19 cellular contexts compared by ENCODE assay signal in the genomic region with DNA sequence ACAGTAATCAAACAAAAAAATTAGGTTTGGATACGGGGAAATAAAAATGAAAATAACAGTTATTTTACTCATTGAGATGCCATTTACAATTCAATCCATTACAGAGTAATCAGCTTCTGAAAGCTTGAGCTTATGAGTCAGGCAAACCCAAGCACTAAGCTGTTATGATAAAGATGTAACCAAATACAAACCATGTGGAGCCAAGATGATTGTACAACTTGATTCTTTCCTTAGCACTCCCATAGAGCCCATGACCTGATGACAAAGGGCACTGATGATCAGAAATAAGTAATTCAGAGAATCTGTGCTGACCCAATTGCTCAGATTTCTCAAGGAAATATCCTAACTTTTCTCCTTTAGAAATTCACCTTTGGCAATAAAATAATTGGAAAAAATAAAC. TPM values are rescaled to one million over a fixed set of nuclear protein-coding genes. Genes with fewer than 3 reads are reported as not detected.
DNase-seq lines count a peak whose midpoint lies in the region; ATAC-seq and TF ChIP-seq lines count a peak whose summit lies in the region.
"Had no signal": no experiment of that assay in that cellular context is flagged by ENCODE, and none has a peak within 500 bp of the region (broad histone marks: within the 10 kb centered on the region; RNA-seq: fewer than 3 reads in every experiment).

No MANE protein-coding gene starts in this region.

- H3K36me3 Mint-ChIP-seq in Caco-2 (ENCODE audit: insufficient read depth, unreplicated experiment), result peaks cover 10% of the 10 kb centered on the region
- H3K36me3 Mint-ChIP-seq: activated naive CD8-positive, alpha-beta T cell treated with anti-CD3 and anti-CD28 coated beads, Interleukin-2, amount 10 ng/mL, durations not matched to agents 7 days and 5 days; naive thymus-derived CD4-positive, alpha-beta T cell had no signal

- in situ Hi-C loops in mammary epithelial cell (cut with MboI; ENCODE audit: low sequenced_read_pairs in 2 of 2), result loop anchor here (25.0 kb wide), 1 partner anchor 168 kb away; no protein-coding TSS in a partner anchor

- H3K9ac ChIP-seq in mammary epithelial cell (ENCODE audit: insufficient read depth, low read length) (no peak overlapping the region), Karpas-422 (ENCODE audit: low read length) (no peak overlapping the region)
- H3K9ac ChIP-seq: BLaER1 had no signal

- H2AFZ ChIP-seq in mammary epithelial cell (ENCODE audit: low read depth, low read length), result no peak overlapping the region
- H2AFZ ChIP-seq in Karpas-422 (ENCODE audit: low read length), result no peak overlapping the region
- H2AFZ ChIP-seq: GM23338 had no signal

- no TSS peak for BruUV-seq in mammary epithelial cell (replicated peaks; lab: Mats Ljungman, UMichigan)
- BruUV-seq in Caco-2 (replicated peaks; lab: Mats Ljungman, UMichigan), result no TSS peak

- WGBS in mammary epithelial cell (ENCODE audit: low coverage, missing lambda C conversion rate), result 52% methylated on average over 1 of the region's 1 CpG

- POLR2A ChIA-PET in Caco-2 (lab: Charles Lee), result no interaction called here

- ATAC-seq in HG02759 (IDR thresholded peaks at IDR 0.05; ENCODE audit: unreplicated experiment), result no peak
- ATAC-seq: activated T-cell treated with anti-CD3 and anti-CD28 coated beads, Interleukin-2, amount 50 U/mL, for 4 hours; GM23338; naive thymus-derived CD4-positive, alpha-beta T cell; SK-N-SH treated with all-trans-retinoic acid at 6 μM for 48 hours had no signal

- H3K36me3 ChIP-seq in mammary epithelial cell (ENCODE audit: insufficient read depth, low read length) (no peaks in the 10 kb centered on the region), Caco-2 (ENCODE audit: control insufficient read depth, insufficient read depth, low read length) (no peaks in the 10 kb centered on the region), Karpas-422 (ENCODE audit: insufficient read depth, low read length) (no peaks in the 10 kb centered on the region)
- H3K36me3 ChIP-seq: BLaER1, colonic mucosa had no signal

- dilution Hi-C loops in mammary epithelial cell (cut with HindIII; ENCODE audit: low sequenced_read_pairs), result no loop called here

- CTCF ChIA-PET in mammary epithelial cell (lab: Charles Lee; ENCODE audit: low non-redundant PET) (interaction anchor here (0.6 kb wide), 1 partner anchor 210 kb away, joined by 4 read pairs; no protein-coding TSS in a partner anchor), Caco-2 (lab: Charles Lee) (no interaction called here)

- no peaks in the 10 kb centered on the region for H3K27me3 Mint-ChIP-seq in Caco-2 (ENCODE audit: insufficient read depth, unreplicated experiment)

- H3K4me1 ChIP-seq in mammary epithelial cell (ENCODE audit: insufficient read depth, low read length) (no peaks in the 10 kb centered on the region), Caco-2 (peaks cover 36% of the 10 kb centered on the region), Karpas-422 (ENCODE audit: low read length) (no peaks in the 10 kb centered on the region)
- H3K4me1 ChIP-seq: BLaER1, colonic mucosa had no signal

- no peak overlapping the region for H3K4me2 ChIP-seq in mammary epithelial cell (ENCODE audit: insufficient read depth, low read depth, low read length)
- no peak overlapping the region for H3K4me2 ChIP-seq in Karpas-422 (ENCODE audit: low read depth, low read length, poor library complexity, severe bottlenecking)
- H3K4me2 ChIP-seq: BLaER1, GM23338 had no signal

- H3K9me3 ChIP-seq in mammary epithelial cell (replicated peaks; ENCODE audit: insufficient read depth, low read length), result no peaks in the 10 kb centered on the region
- H3K9me3 ChIP-seq in Caco-2, result no peaks in the 10 kb centered on the region
- no peaks in the 10 kb centered on the region for H3K9me3 ChIP-seq in Karpas-422 (ENCODE audit: low read length)
- H3K9me3 ChIP-seq: BLaER1, colonic mucosa had no signal

- H4K20me1 ChIP-seq in mammary epithelial cell (ENCODE audit: insufficient read depth, low read length) (no peaks in the 10 kb centered on the region), Karpas-422 (ENCODE audit: insufficient read depth, low read depth, low read length) (no peaks in the 10 kb centered on the region)
- H4K20me1 ChIP-seq: BLaER1 had no signal

- peaks cover 19% of the 10 kb centered on the region for H3K4me1 Mint-ChIP-seq in Caco-2 (ENCODE audit: low read depth, unreplicated experiment)
- H3K4me1 Mint-ChIP-seq: activated naive CD8-positive, alpha-beta T cell treated with anti-CD3 and anti-CD28 coated beads, Interleukin-2, amount 10 ng/mL, durations not matched to agents 7 days and 5 days; naive thymus-derived CD4-positive, alpha-beta T cell had no signal

- no peak overlapping the region for H3K27ac Mint-ChIP-seq in Caco-2 (ENCODE audit: unreplicated experiment)
- H3K27ac Mint-ChIP-seq: activated naive CD8-positive, alpha-beta T cell treated with anti-CD3 and anti-CD28 coated beads, Interleukin-2, amount 10 ng/mL, durations not matched to agents 7 days and 5 days; GM23338; naive thymus-derived CD4-positive, alpha-beta T cell had no signal

- peaks cover 30% of the 10 kb centered on the region for H3K9me3 Mint-ChIP-seq in Caco-2 (ENCODE audit: unreplicated experiment)
- H3K9me3 Mint-ChIP-seq: activated naive CD8-positive, alpha-beta T cell treated with anti-CD3 and anti-CD28 coated beads, Interleukin-2, amount 10 ng/mL, durations not matched to agents 7 days and 5 days; GM23338 had no signal

- H3K79me2 ChIP-seq in mammary epithelial cell (ENCODE audit: insufficient read depth, low read length) (no peaks in the 10 kb centered on the region), Karpas-422 (ENCODE audit: low read length) (no peaks in the 10 kb centered on the region)

- intact Hi-C loops in mammary epithelial cell (cut with micrococcal nuclease), result loop anchor here (10.0 kb wide), 1 partner anchor 61 kb away; no protein-coding TSS in a partner anchor
- intact Hi-C loops in Caco-2 (cut with micrococcal nuclease; ENCODE audit: unreplicated experiment), result loop anchor here (5.0 kb wide), 1 partner anchor 72 kb away; no protein-coding TSS in a partner anchor

- H3K27me3 ChIP-seq in mammary epithelial cell (ENCODE audit: insufficient read depth, low read length) (no peaks in the 10 kb centered on the region), Caco-2 (replicated peaks; ENCODE audit: control insufficient read depth, insufficient read depth, low read length) (no peaks in the 10 kb centered on the region), Karpas-422 (ENCODE audit: low read length) (no peaks in the 10 kb centered on the region)
- H3K27me3 ChIP-seq: BLaER1, colonic mucosa had no signal

- H3K27ac ChIP-seq in mammary epithelial cell (ENCODE audit: insufficient read depth, low read depth, low read length) (no peak overlapping the region), Karpas-422 (ENCODE audit: low read length) (no peak overlapping the region)
- H3K27ac ChIP-seq: BLaER1, colonic mucosa had no signal

- H3K9me2 ChIP-seq in Karpas-422 (replicated peaks; ENCODE audit: insufficient read depth, low read length), result no peaks in the 10 kb centered on the region

- no peak for TF ChIP-seq CTCF in mammary epithelial cell (conservative IDR thresholded peaks at IDR 0.05 in 1 of 2, IDR thresholded peaks at IDR 0.05 in 1 of 2; ENCODE audit: extremely low read depth in 1 of 2, insufficient read depth in 1 of 2, low read depth in 1 of 2, low read length in 2 of 2)
- TF ChIP-seq CTCF in Caco-2 (IDR thresholded peaks at IDR 0.05; ENCODE audit: insufficient read depth in 1 of 2, low read depth in 1 of 2, low read length in 1 of 2, severe bottlenecking in 1 of 2, unreplicated experiment in 1 of 2), result no peak

- no peak overlapping the region for H3K4me3 Mint-ChIP-seq in Caco-2 (ENCODE audit: unreplicated experiment)
- H3K4me3 Mint-ChIP-seq: activated naive CD8-positive, alpha-beta T cell treated with anti-CD3 and anti-CD28 coated beads, Interleukin-2, amount 10 ng/mL, durations not matched to agents 7 days and 5 days; activated T-cell treated with anti-CD3 and anti-CD28 coated beads, Interleukin-2, amount 50 U/mL, for 4 hours; GM23338; naive thymus-derived CD4-positive, alpha-beta T cell had no signal

- H3K4me3 ChIP-seq in mammary epithelial cell (replicated peaks in 1 of 3; ENCODE audit: insufficient read depth in 1 of 3, low read depth in 2 of 3, low read length in 3 of 3), result no peak overlapping the region
- no peak overlapping the region for H3K4me3 ChIP-seq in Caco-2 (ENCODE audit: low read depth, low read length)
- H3K4me3 ChIP-seq in Karpas-422 (ENCODE audit: low read length), result no peak overlapping the region
- H3K4me3 ChIP-seq: BLaER1, colonic mucosa, GM23338 had no signal

- peak; percentile 57 for DNase-seq in AG08396 (ENCODE audit: low spot score)
- peak; percentile 69 for DNase-seq in HS-27A (ENCODE audit: low read depth)
- DNase-seq in mammary epithelial cell, result peak; percentile 51
- DNase-seq in kidney glomerular epithelial cell (lab: John Stamatoyannopoulos, UW), result peak; percentile 66
- no peak for DNase-seq in Caco-2
- no peak for DNase-seq in Karpas-422
- DNase-seq in activated CD4-positive, alpha-beta T cell treated with anti-CD3 and anti-CD28 coated beads for 4 hours, result no peak
- DNase-seq: activated CD4-positive, alpha-beta T cell treated with anti-CD3 and anti-CD28 coated beads, Interleukin-2, amount 50 U/mL, for 48 hours; activated naive CD8-positive, alpha-beta T cell treated with anti-CD3 and anti-CD28 coated beads, Interleukin-2, amount 10 ng/mL, durations not matched to agents 7 days and 5 days; activated T-cell treated with anti-CD3 and anti-CD28 coated beads, Interleukin-2, amount 50 U/mL, for 4 hours; colonic mucosa; hippocampal formation; naive thymus-derived CD4-positive, alpha-beta T cell; NCI-H510A treated with DMSO at 0.1 percent for 48 hours; substantia nigra had no signal

RNA-seq across cellular contexts. Expression of a gene that starts 40.5 kb away (rescaled TPM):
- 10 to 100 TPM in 1 of 2 donors, 1 to 10 TPM in 1; 2.1 to 11.0 TPM for total RNA-seq in mammary epithelial cell
- 0.14 TPM for polyA plus RNA-seq in mammary epithelial cell
- polyA minus RNA-seq in mammary epithelial cell, result not detected
- 3.2 and 5.6 TPM in 2 replicates for total RNA-seq in Caco-2 (2022)
- not detected in 2 replicates for total RNA-seq in Karpas-422 (2014; rRNA removed; shearing (Covaris generic); ENCODE audit: low replicate concordance)

Comparison
In these comparisons a context has a peak if more than half of its experiments do, and no peak if none do; other contexts are left out.
1. DNase-seq: peak in AG08396 (single experiment), HS-27A (single experiment), mammary epithelial cell (single experiment) and kidney glomerular epithelial cell (single experiment); none in Caco-2 (0 of 2), Karpas-422 (single experiment) and activated CD4-positive, alpha-beta T cell treated with anti-CD3 and anti-CD28 coated beads for 4 hours (0 of 2).